1 cellular context compared by ENCODE assay signal in the genomic region with DNA sequence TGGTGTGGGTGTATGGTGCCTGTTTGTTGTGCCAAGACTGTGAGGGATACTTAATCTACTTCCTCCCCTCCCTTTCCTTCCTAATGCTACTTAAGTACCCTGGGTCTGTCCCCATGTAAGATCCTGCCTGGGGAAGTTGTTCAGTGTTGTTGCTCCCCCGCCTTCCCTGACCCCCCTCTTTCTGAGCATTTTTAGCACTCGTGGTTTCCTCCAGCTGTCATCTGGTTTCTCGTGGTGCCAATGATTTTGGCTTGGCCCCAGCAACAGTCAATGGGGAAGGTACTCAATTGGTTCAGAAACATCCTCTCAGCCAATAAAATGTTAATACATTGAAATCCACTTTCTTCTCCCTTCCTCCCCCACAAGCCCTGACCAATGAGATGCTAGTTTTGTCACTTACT.
TF ChIP-seq lines count a peak whose summit lies in the region.

No MANE protein-coding gene starts in this region.

TF ChIP-seq in endothelial cell of umbilical vein, 7 proteins besides CTCF, POLR2A, EP300 and RAD21:
- TF ChIP-seq EZH2 (IDR thresholded peaks at IDR 0.05; ENCODE audit: borderline replicate concordance, low read depth, low read length, severe bottlenecking) (no peak), POLR2AphosphoS5 (IDR thresholded peaks at IDR 0.05; ENCODE audit: insufficient read depth, low read depth, low read length) (peak; percentile 79), FOS (IDR thresholded peaks at IDR 0.05; ENCODE audit: borderline replicate concordance, insufficient read depth, low read length) (no peak), GATA2 (IDR thresholded peaks at IDR 0.05; ENCODE audit: insufficient read depth, insufficient read length, low read depth, low read length) (peak; percentile 44), JUN (IDR thresholded peaks at IDR 0.05; ENCODE audit: borderline replicate concordance, insufficient read depth, insufficient read length, low read depth) (peak; percentile 18)
- TF ChIP-seq, protein P1, sequence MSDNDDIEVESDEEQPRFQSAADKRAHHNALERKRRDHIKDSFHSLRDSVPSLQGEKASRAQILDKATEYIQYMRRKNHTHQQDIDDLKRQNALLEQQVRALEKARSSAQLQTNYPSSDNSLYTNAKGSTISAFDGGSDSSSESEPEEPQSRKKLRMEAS (IDR thresholded peaks at IDR 0.05; ENCODE audit: insufficient read depth, insufficient read length) = peak; percentile 81
